1 cellular context compared by ENCODE assay signal in the genomic region with DNA sequence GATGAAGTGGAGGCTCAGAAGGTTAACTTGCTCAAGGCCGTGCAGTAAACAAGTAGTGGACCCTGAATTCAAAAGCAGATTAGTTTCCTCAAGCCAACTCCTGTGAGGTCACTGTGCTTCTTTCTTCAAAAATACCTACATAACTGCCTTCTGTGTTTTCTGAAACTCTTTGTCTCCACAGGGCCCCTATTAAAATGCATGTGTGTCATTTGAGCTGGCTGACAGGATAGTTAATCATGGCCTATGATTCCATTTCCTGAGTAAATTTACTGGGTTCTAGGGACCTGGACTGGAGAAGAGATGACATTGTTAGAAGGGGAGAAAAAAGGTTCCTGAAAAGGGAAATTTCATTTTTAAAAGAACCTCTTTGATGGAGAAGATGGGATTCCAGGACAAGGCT.
TF ChIP-seq lines count a peak whose summit lies in the region.

No MANE protein-coding gene starts in this region.

TF ChIP-seq in HepG2, 621 proteins besides CTCF, POLR2A, EP300 and RAD21 (continued from another document):
- TF ChIP-seq, protein P1, sequence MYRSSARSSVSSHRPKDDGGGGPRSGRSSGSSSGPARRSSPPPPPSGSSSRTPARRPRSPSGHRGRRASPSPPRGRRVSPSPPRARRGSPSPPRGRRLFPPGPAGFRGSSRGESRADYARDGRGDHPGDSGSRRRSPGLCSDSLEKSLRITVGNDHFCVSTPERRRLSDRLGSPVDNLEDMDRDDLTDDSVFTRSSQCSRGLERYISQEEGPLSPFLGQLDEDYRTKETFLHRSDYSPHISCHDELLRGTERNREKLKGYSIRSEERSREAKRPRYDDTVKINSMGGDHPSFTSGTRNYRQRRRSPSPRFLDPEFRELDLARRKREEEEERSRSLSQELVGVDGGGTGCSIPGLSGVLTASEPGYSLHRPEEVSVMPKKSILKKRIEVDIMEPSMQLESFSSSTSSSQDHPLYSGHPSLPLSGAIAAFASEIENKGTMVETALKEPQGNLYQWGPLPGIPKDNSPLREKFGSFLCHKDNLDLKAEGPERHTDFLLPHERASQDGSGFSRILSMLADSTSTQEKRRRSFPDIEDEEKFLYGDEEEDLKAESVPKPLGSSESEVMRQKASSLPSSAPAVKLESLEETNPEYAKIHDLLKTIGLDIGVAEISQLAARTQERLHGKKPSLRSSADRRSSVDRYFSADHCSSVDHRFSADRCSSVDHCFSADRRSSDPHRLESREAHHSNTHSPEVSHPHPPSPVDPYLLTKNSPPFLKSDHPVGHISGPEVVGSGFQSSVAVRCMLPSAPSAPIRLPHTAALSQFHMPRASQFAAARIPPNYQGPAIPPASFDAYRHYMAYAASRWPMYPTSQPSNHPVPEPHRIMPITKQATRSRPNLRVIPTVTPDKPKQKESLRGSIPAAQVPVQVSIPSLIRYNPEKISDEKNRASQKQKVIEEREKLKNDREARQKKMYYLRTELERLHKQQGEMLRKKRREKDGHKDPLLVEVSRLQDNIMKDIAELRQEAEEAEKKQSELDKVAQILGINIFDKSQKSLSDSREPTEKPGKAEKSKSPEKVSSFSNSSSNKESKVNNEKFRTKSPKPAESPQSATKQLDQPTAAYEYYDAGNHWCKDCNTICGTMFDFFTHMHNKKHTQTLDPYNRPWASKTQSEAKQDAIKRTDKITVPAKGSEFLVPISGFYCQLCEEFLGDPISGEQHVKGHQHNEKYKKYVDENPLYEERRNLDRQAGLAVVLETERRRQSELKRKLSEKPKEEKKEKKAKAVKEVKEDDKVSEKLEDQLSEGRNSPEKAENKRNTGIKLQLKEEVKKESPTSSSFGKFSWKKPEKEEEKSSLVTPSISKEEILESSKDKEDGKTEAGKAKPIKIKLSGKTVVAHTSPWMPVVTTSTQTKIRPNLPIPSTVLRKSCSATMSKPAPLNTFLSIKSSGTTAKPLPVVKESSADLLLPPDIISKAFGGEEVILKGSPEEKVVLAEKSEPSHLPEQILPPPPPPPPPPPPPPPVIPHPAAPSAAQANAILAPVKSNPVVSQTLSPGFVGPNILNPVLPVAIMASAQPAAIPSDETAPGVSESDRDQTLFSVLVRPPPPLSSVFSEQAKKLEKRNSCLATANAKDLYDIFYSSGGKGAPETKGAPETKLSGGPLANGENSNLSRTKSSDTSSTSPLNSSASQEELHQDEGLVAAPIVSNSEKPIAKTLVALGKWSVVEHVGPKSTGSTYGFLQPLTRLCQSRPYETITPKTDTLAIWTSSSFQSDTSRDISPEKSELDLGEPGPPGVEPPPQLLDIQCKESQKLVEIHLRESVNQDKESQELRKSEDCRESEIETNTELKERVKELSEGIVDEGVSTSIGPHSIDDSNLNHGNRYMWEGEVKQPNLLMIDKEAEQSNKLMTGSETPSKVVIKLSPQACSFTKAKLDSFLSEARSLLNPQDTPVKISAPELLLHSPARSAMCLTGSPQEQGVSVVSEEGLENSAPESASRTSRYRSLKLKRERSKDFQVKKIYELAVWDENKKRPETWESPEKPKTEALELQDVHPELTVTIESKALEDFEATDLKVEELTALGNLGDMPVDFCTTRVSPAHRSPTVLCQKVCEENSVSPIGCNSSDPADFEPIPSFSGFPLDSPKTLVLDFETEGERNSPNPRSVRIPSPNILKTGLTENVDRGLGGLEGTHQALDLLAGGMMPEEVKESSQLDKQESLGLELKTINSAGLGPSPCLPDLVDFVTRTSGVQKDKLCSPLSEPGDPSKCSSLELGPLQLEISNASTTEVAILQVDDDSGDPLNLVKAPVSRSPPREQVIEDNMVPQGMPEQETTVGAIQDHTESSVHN (CRISPR knock-in tag; IDR thresholded peaks at IDR 0.05) = no peak
- no peak for TF ChIP-seq ZNF670 (CRISPR knock-in tag; IDR thresholded peaks at IDR 0.05; ENCODE audit: borderline replicate concordance)
- TF ChIP-seq, protein P2, sequence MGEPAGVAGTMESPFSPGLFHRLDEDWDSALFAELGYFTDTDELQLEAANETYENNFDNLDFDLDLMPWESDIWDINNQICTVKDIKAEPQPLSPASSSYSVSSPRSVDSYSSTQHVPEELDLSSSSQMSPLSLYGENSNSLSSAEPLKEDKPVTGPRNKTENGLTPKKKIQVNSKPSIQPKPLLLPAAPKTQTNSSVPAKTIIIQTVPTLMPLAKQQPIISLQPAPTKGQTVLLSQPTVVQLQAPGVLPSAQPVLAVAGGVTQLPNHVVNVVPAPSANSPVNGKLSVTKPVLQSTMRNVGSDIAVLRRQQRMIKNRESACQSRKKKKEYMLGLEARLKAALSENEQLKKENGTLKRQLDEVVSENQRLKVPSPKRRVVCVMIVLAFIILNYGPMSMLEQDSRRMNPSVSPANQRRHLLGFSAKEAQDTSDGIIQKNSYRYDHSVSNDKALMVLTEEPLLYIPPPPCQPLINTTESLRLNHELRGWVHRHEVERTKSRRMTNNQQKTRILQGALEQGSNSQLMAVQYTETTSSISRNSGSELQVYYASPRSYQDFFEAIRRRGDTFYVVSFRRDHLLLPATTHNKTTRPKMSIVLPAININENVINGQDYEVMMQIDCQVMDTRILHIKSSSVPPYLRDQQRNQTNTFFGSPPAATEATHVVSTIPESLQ (CRISPR knock-in tag; conservative IDR thresholded peaks at IDR 0.05) = no peak
- TF ChIP-seq KAT2B (IDR thresholded peaks at IDR 0.05; ENCODE audit: borderline replicate concordance, low read depth, low read length) = no peak
- no peak for TF ChIP-seq SMC3 (IDR thresholded peaks at IDR 0.05; ENCODE audit: low read length)
- TF ChIP-seq, protein P3, sequence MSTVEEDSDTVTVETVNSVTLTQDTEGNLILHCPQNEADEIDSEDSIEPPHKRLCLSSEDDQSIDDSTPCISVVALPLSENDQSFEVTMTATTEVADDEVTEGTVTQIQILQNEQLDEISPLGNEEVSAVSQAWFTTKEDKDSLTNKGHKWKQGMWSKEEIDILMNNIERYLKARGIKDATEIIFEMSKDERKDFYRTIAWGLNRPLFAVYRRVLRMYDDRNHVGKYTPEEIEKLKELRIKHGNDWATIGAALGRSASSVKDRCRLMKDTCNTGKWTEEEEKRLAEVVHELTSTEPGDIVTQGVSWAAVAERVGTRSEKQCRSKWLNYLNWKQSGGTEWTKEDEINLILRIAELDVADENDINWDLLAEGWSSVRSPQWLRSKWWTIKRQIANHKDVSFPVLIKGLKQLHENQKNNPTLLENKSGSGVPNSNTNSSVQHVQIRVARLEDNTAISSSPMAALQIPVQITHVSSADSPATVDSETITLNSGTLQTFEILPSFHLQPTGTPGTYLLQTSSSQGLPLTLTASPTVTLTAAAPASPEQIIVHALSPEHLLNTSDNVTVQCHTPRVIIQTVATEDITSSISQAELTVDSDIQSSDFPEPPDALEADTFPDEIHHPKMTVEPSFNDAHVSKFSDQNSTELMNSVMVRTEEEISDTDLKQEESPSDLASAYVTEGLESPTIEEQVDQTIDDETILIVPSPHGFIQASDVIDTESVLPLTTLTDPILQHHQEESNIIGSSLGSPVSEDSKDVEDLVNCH (CRISPR knock-in tag; IDR thresholded peaks at IDR 0.05) = no peak
- no peak for TF ChIP-seq MAFG (CRISPR knock-in tag; IDR thresholded peaks at IDR 0.05)
- no peak for TF ChIP-seq ZNF367 (CRISPR knock-in tag; IDR thresholded peaks at IDR 0.05; ENCODE audit: borderline replicate concordance)
- no peak for TF ChIP-seq CBX1 (IDR thresholded peaks at IDR 0.05; ENCODE audit: low read depth)
- TF ChIP-seq CEBPG (CRISPR knock-in tag; IDR thresholded peaks at IDR 0.05) = no peak
- TF ChIP-seq, protein P4, sequence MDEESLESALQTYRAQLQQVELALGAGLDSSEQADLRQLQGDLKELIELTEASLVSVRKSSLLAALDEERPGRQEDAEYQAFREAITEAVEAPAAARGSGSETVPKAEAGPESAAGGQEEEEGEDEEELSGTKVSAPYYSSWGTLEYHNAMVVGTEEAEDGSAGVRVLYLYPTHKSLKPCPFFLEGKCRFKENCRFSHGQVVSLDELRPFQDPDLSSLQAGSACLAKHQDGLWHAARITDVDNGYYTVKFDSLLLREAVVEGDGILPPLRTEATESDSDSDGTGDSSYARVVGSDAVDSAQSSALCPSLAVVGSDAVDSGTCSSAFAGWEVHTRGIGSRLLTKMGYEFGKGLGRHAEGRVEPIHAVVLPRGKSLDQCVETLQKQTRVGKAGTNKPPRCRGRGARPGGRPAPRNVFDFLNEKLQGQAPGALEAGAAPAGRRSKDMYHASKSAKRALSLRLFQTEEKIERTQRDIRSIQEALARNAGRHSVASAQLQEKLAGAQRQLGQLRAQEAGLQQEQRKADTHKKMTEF (CRISPR knock-in tag; IDR thresholded peaks at IDR 0.05) = no peak
- TF ChIP-seq ZNF205 (CRISPR knock-in tag; IDR thresholded peaks at IDR 0.05) = no peak
